Comparison of ENCODE assay signal across 10 cellular contexts in genomic region chr12:30779578-30779977, GRCh38.
"Had no signal": no experiment of that assay in that cellular context is flagged by ENCODE, and none has a peak within 500 bp of the region (broad histone marks: within the 10 kb centered on the region; RNA-seq: fewer than 3 reads in every experiment).

No MANE protein-coding gene starts in this region.

- H3K36me3 ChIP-seq: HAP-1 had no signal

- FAIRE-seq: HTR-8/SVneo had no signal

- H3K9ac ChIP-seq: GM23248, KMS-11 had no signal

- H2AFZ ChIP-seq: GM23248 had no signal

- ATAC-seq: HCT116 had no signal

- H3K27ac Mint-ChIP-seq: HFFc6 had no signal

- H3K4me1 ChIP-seq: HAP-1 had no signal

- H3K27ac ChIP-seq: GM23248, KMS-11 had no signal

- H3K4me3 ChIP-seq: GM23248, HAP-1 had no signal

- H3K4me3 Mint-ChIP-seq: HFFc6 had no signal

- H3K4me2 ChIP-seq: KMS-11 had no signal

- DNase-seq: GM23248, GOT3, H7, HFFc6, IMR-90, KBM-7 had no signal
